Comparison of ENCODE assay signal across 8 cellular contexts in the genomic region with DNA sequence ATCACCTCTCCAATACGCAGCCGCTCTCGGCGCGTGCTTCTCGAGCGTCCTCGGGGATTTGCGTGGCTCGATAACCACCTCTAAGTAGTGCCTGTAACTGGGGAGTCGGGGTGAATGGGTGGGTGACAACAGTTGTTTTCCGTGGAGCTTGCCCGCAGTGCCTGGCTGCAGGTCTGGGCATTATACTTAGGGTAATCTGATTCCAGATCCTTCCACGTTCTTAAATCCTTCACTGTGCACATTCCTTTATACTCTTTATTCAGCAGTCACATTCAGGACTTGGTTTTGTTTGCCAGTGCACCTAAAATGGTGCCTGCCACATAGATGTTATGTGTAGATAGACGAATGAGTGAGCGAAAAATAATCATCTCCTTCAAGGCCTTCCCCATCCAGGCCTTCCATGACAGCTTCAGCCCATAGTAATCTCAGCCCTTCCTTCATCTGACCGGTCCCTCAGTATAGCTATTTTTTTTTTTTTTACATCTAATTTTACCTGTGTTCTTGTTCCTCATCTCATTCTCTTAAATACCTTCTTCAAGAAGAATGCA. TPM values are rescaled to one million over a fixed set of nuclear protein-coding genes. Genes with fewer than 3 reads are reported as not detected.
DNase-seq lines count a peak whose midpoint lies in the region; ATAC-seq, FAIRE-seq and TF ChIP-seq lines count a peak whose summit lies in the region.

No MANE protein-coding gene starts in this region.

- peaks cover 7% of the 10 kb centered on the region for H3K4me1 ChIP-seq in mucosa of descending colon (ENCODE audit: low read depth)

- intact Hi-C loops in mucosa of descending colon (cut with DNase I, micrococcal nuclease) = no loop called here

- no peaks in the 10 kb centered on the region for H3K9me3 ChIP-seq in mucosa of descending colon

- peak overlapping the region; percentile 95 for H3K27ac Mint-ChIP-seq in central memory CD8-positive, alpha-beta T cell (ENCODE audit: low read depth)

- peaks cover 5% of the 10 kb centered on the region for H3K36me3 ChIP-seq in GM06990 (ENCODE audit: control insufficient read depth, insufficient read depth, low read length)
- peaks cover 9% of the 10 kb centered on the region for H3K36me3 ChIP-seq in mucosa of descending colon (ENCODE audit: low read depth)

- peak overlapping the region; percentile 96 for H3K4me3 ChIP-seq in GM06990 (replicated peaks; ENCODE audit: low read depth, low read length)
- H3K4me3 ChIP-seq in LNCaP clone FGC (ENCODE audit: low read depth, low read length) = peak overlapping the region; percentile 89
- peak overlapping the region; percentile 51 for H3K4me3 ChIP-seq in mucosa of descending colon

- H3K36me3 Mint-ChIP-seq in central memory CD8-positive, alpha-beta T cell (ENCODE audit: insufficient read depth) = peaks cover 47% of the 10 kb centered on the region

- no peak for TF ChIP-seq CTCF in GM06990 (IDR thresholded peaks at IDR 0.05; ENCODE audit: insufficient read depth, low read length, poor library complexity, severe bottlenecking)
- TF ChIP-seq CTCF in LNCaP clone FGC (IDR thresholded peaks at IDR 0.05; ENCODE audit: control insufficient read depth, extremely low read depth, insufficient read depth) = no peak
- no peak for TF ChIP-seq CTCF in mucosa of descending colon (IDR thresholded peaks at IDR 0.05)

- peak; percentile 22 for ATAC-seq in central memory CD8-positive, alpha-beta T cell (replicated peaks; ENCODE audit: extremely low read depth, poor library complexity, severe bottlenecking)
- no peak for ATAC-seq in mucosa of descending colon
- no peak for ATAC-seq in HG02970 (IDR thresholded peaks at IDR 0.05; ENCODE audit: low FRiP score, unreplicated experiment)

- H3K27me3 Mint-ChIP-seq in central memory CD8-positive, alpha-beta T cell = no peaks in the 10 kb centered on the region

- H3K9me3 Mint-ChIP-seq in central memory CD8-positive, alpha-beta T cell = no peaks in the 10 kb centered on the region

- no peak for FAIRE-seq in GM19239 (lab: Jason Lieb, UNC)

- no peaks in the 10 kb centered on the region for H3K27me3 ChIP-seq in GM06990 (replicated peaks; ENCODE audit: control insufficient read depth, insufficient read depth, low read length)

- DNase-seq in GM06990 (ENCODE audit: extremely low read depth, insufficient read length) (no peak), LNCaP clone FGC (ENCODE audit: low read depth) (no peak), mucosa of descending colon (no peak), HT-29 (ENCODE audit: low spot score) (no peak), NOMO-1 treated with dmso at 0.1 percent for 144 hours (lab: John Stamatoyannopoulos, UW; ENCODE audit: unreplicated experiment) (no peak), GM19239 (ENCODE audit: insufficient read length, low spot score) (no peak)
- DNase-seq in central memory CD8-positive, alpha-beta T cell (ENCODE audit: low spot score in 2 of 2) = no peak

- peaks cover 40% of the 10 kb centered on the region for H3K4me1 Mint-ChIP-seq in central memory CD8-positive, alpha-beta T cell

- peak overlapping the region; percentile 93 for H3K4me3 Mint-ChIP-seq in central memory CD8-positive, alpha-beta T cell

RNA-seq across cellular contexts. Expression of a gene that starts 0.6 kb away (rescaled TPM):
- total RNA-seq in mucosa of descending colon = 10 to 100 TPM; 29.6 to 34.4 (median 30.7) TPM
- 49.7 and 51.8 TPM in 2 replicates for total RNA-seq in HT-29 (2014; rRNA removed; shearing (Covaris generic))

RNA-seq across cellular contexts. Expression of a gene that starts 54.5 kb away (rescaled TPM):
- 100 to 1,000 TPM; 157 to 175 (median 172) TPM for total RNA-seq in mucosa of descending colon
- total RNA-seq in HT-29 (2014; rRNA removed; shearing (Covaris generic)) = 360 and 372 TPM in 2 replicates
